In the genomic region with DNA sequence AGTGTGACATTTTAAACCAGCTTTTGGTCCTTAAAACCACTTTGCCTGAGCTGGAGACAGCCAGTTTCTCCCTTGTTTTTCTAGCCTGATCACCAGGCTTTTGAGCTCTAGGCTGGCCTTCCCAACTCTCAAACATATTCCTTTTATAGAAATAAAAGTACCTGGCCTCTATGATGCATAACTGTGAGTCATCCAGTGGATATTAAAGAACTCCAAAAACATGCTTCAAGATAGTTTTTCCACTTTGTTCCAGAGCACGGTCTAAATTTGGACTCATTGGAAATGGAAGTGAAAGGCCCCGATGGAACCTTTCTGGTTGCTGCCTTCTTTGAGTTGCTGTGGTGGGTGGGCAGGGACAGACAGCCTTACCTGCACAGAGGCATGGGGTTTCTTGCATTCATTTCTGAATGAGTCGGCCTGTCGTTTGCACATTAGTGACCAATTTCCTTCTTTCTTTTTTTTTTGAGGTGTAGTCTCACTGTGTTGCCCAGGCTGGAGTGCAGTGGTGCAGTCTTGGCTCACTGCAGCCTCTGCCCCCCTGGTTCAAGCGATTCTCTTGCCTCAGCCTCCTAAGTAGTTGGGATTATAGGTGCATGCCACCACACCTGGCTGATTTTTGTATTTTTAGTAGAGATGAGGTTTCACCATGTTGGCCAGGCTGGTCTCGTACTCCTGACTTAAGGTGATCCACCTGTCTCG, we compare ENCODE assay signal across 11 cellular contexts. TPM values are rescaled to one million over a fixed set of nuclear protein-coding genes. Genes with fewer than 3 reads are reported as not detected.
DNase-seq lines count a peak whose midpoint lies in the region; ATAC-seq and TF ChIP-seq lines count a peak whose summit lies in the region.
"Had no signal": no experiment of that assay in that cellular context is flagged by ENCODE, and none has a peak within 500 bp of the region (broad histone marks: within the 10 kb centered on the region; RNA-seq: fewer than 3 reads in every experiment).

No MANE protein-coding gene starts in this region.

- intact Hi-C loops in ascending aorta (cut with DNase I), result loop anchor here (5.0 to 10.0 kb wide), 3 partner anchors 149 to 479 kb away; partner anchors contain the start of gene OTULIN

- H3K4me3 ChIP-seq in ascending aorta, result peak overlapping the region in 1 of 2 donors; percentile 52

- ATAC-seq in GM18870 (IDR thresholded peaks at IDR 0.05; ENCODE audit: unreplicated experiment) (no peak), HG02798 (IDR thresholded peaks at IDR 0.05; ENCODE audit: poor library complexity, unreplicated experiment) (no peak), GM21529 (IDR thresholded peaks at IDR 0.05; ENCODE audit: unreplicated experiment) (no peak)

- no peaks in the 10 kb centered on the region for H3K36me3 ChIP-seq in ascending aorta

- peaks cover 39 to 91% of the 10 kb centered on the region in 2 donors for H3K4me1 ChIP-seq in ascending aorta

- DNase-seq in HS-27A (ENCODE audit: low read depth) (peak; percentile 89), ascending aorta (ENCODE audit: low spot score in 2 of 2) (no peak), kidney tubule cell (ENCODE audit: low spot score) (peak; percentile 68), superior temporal gyrus (ENCODE audit: extremely low spot score) (peak; percentile 53)
- no peak for DNase-seq in activated naive CD4-positive, alpha-beta T cell (lab: John Stamatoyannopoulos, UW)
- DNase-seq: activated T-cell treated with anti-CD3 and anti-CD28 coated beads, Interleukin-2, amount 50 U/mL, for 24 hours; NCI-H1417 treated with DMSO at 0.1 percent for 48 hours; T-helper 1 cell had no signal

- no peak for TF ChIP-seq CTCF in ascending aorta (IDR thresholded peaks at IDR 0.05)

- H3K9me3 ChIP-seq in ascending aorta, result no peaks in the 10 kb centered on the region

- H3K27ac ChIP-seq in ascending aorta, result peak overlapping the region; percentile 95 to 99

- H3K27me3 ChIP-seq in ascending aorta, result no peaks in the 10 kb centered on the region

RNA-seq across cellular contexts. Expression of gene TRIO, which starts 43.1 kb away (rescaled TPM):
- 262 TPM for total RNA-seq in ascending aorta

Comparison
In these comparisons a context has a peak if more than half of its experiments do, and no peak if none do; other contexts are left out.
1. DNase-seq: peak in HS-27A (single experiment), kidney tubule cell (single experiment) and superior temporal gyrus (single experiment); none in ascending aorta (0 of 2) and activated naive CD4-positive, alpha-beta T cell (0 of 4).